1 cellular context compared by ENCODE assay signal in genomic region chr16:69338557-69339288, GRCh38.
A peak's percentile ranks its signal among the peaks of the same experiment; 100 is the strongest.
TF ChIP-seq lines count a peak whose summit lies in the region.

No MANE protein-coding gene starts in this region.

TF ChIP-seq in K562, 482 proteins besides CTCF, POLR2A, EP300 and RAD21 (continued from another document):
- TF ChIP-seq ATF6 (CRISPR knock-in tag; IDR thresholded peaks at IDR 0.05) (peak; percentile 16; the same call in 1 of the 2 replicates), ZZZ3 (IDR thresholded peaks at IDR 0.05) (no peak), NFIC (IDR thresholded peaks at IDR 0.05) (no peak), MLLT1 (IDR thresholded peaks at IDR 0.05) (0 out of 4 replicates have a peak, but pooled peaks of 1 of the 2 experiments have one; percentile 28), MTA3 (IDR thresholded peaks at IDR 0.05; ENCODE audit: borderline replicate concordance) (no peak), TEAD2 (tag; IDR thresholded peaks at IDR 0.05) (no peak), SAP30 (IDR thresholded peaks at IDR 0.05; ENCODE audit: borderline replicate concordance, insufficient read depth, low read depth, low read length, poor library complexity, severe bottlenecking) (no peak), ZNF280B (CRISPR knock-in tag; IDR thresholded peaks at IDR 0.05) (no peak), CGGBP1 (CRISPR knock-in tag; IDR thresholded peaks at IDR 0.05) (no peak), E2F1 (CRISPR knock-in tag; IDR thresholded peaks at IDR 0.05) (0 out of 2 replicates have a peak, but pooled peaks have one; percentile 14), MIER1 (IDR thresholded peaks at IDR 0.05; ENCODE audit: low read depth) (0 out of 2 replicates have a peak, but pooled peaks have one; percentile 60), L3MBTL2 (IDR thresholded peaks at IDR 0.05) (peak; percentile 80)
